10 cellular contexts compared by ENCODE assay signal in genomic region chr9:130450344-130451003, GRCh38. TPM values are rescaled to one million over a fixed set of nuclear protein-coding genes. Genes with fewer than 3 reads are reported as not detected.
DNase-seq lines count a peak whose midpoint lies in the region; ATAC-seq, FAIRE-seq and TF ChIP-seq lines count a peak whose summit lies in the region.
"Had no signal": no experiment of that assay in that cellular context is flagged by ENCODE, and none has a peak within 500 bp of the region (broad histone marks: within the 10 kb centered on the region; RNA-seq: fewer than 3 reads in every experiment).

No MANE protein-coding gene starts in this region.

- H3K36me3 Mint-ChIP-seq in activated CD4-positive, alpha-beta T cell treated with anti-CD3 and anti-CD28 coated beads for 36 hours (ENCODE audit: low read depth), result no peaks in the 10 kb centered on the region

- H3K4me3 Mint-ChIP-seq in activated CD4-positive, alpha-beta T cell treated with anti-CD3 and anti-CD28 coated beads for 36 hours, result no peak overlapping the region

- CTCF ChIA-PET in activated CD4-positive, alpha-beta T cell treated with anti-CD3 and anti-CD28 coated beads for 36 hours (lab: Charles Lee), result interaction anchor here (1.2 kb wide), 1 partner anchor 79 kb away, joined by 3 read pairs; no protein-coding TSS in a partner anchor

- POLR2A ChIA-PET in activated CD4-positive, alpha-beta T cell treated with anti-CD3 and anti-CD28 coated beads for 36 hours (lab: Charles Lee), result no interaction called here

- H3K9me3 Mint-ChIP-seq in activated CD4-positive, alpha-beta T cell treated with anti-CD3 and anti-CD28 coated beads for 36 hours (ENCODE audit: low read depth), result no peaks in the 10 kb centered on the region

- intact Hi-C loops in kidney (cut with DNase I), result no loop called here
- intact Hi-C loops in spleen (cut with DNase I; ENCODE audit: low total_unique reads), result no loop called here
- intact Hi-C loops in activated CD4-positive, alpha-beta T cell treated with anti-CD3 and anti-CD28 coated beads for 36 hours (cut with DNase I, micrococcal nuclease), result no loop called here

- TF ChIP-seq POLR2A in Peyer's patch (IDR thresholded peaks at IDR 0.05) (peak; percentile 72 to 74), spleen (IDR thresholded peaks at IDR 0.05) (no peak)

- 62 to 77% (median 70%) methylated on average over 5 to 15 of the region's 15 CpGs for WGBS in spleen, 5 donors

- ATAC-seq in activated CD4-positive, alpha-beta T cell treated with anti-CD3 and anti-CD28 coated beads for 36 hours, result no peak
- ATAC-seq: activated CD4-positive, CD25-positive, alpha-beta regulatory T cell treated with anti-CD3 and anti-CD28 coated beads, Interleukin-2, amount 50 U/mL, for 24 hours had no signal

- DNase-seq in DMS79 treated with DMSO at 0.1 percent for 48 hours (lab: John Stamatoyannopoulos, UW) (peak; percentile 20), Peyer's patch (peak in 2 of 3 donors; percentile 88 to 90), kidney (peak; percentile 90), spleen (no peak), H7 (no peak)
- no peak for DNase-seq in activated CD4-positive, alpha-beta T cell treated with anti-CD3 and anti-CD28 coated beads for 36 hours
- no peak for DNase-seq in stimulated activated CD4-positive, alpha-beta T cell treated with anti-CD3 and anti-CD28 coated beads, Interleukin-4, amount 100 ng/mL, for 24 hours
- DNase-seq: activated T-cell treated with anti-CD3 and anti-CD28 coated beads for 4 hours, amniotic stem cell had no signal

- H3K27ac Mint-ChIP-seq in activated CD4-positive, alpha-beta T cell treated with anti-CD3 and anti-CD28 coated beads for 36 hours, result no peak overlapping the region

- peak in 1 of 6 experiments; percentile 3 for TF ChIP-seq CTCF in Peyer's patch (IDR thresholded peaks at IDR 0.05)
- TF ChIP-seq CTCF in kidney (IDR thresholded peaks at IDR 0.05; ENCODE audit: borderline replicate concordance, extremely low read depth, insufficient read depth), result no peak
- no peak for TF ChIP-seq CTCF in spleen (IDR thresholded peaks at IDR 0.05 in 8 of 11, conservative IDR thresholded peaks at IDR 0.05 in 3 of 11)

- H3K4me1 ChIP-seq in Peyer's patch (peaks cover 0 to 75% (median 10%) of the 10 kb centered on the region in 4 donors), kidney (ENCODE audit: control insufficient read depth in 1 of 2, insufficient read depth in 1 of 2, low read depth in 1 of 2, low read length in 2 of 2) (peaks cover 50 to 71% of the 10 kb centered on the region in 2 donors), spleen (peaks cover 29 to 69% (median 53%) of the 10 kb centered on the region in 6 donors)

- peak overlapping the region in 2 of 4 donors; percentile 5 to 30 for H3K4me3 ChIP-seq in Peyer's patch
- peak overlapping the region in 1 of 2 donors; percentile 21 for H3K4me3 ChIP-seq in kidney (ENCODE audit: low read length in 2 of 2)
- no peak overlapping the region for H3K4me3 ChIP-seq in spleen
- H3K4me3 ChIP-seq in H7 (ENCODE audit: insufficient read depth, low read depth, low read length), result no peak overlapping the region

- H3K36me3 ChIP-seq in Peyer's patch (no peaks in the 10 kb centered on the region), kidney (ENCODE audit: control insufficient read depth in 1 of 2, insufficient read depth in 2 of 2, low read length in 2 of 2) (peaks cover 3 to 10% of the 10 kb centered on the region in 2 donors), spleen (no peaks in the 10 kb centered on the region), H7 (replicated peaks; ENCODE audit: control insufficient read depth, insufficient read depth, low read length) (no peaks in the 10 kb centered on the region)

- no peaks in the 10 kb centered on the region for H3K27me3 ChIP-seq in Peyer's patch
- H3K27me3 ChIP-seq in spleen (replicated peaks in 1 of 7), result peaks cover 0 to 67% (median 3%) of the 10 kb centered on the region in 7 donors
- peaks cover 3% of the 10 kb centered on the region; the same call in 1 of the 2 replicates for H3K27me3 ChIP-seq in H7 (ENCODE audit: control insufficient read depth, insufficient read depth, low read length)

- no peak for FAIRE-seq in kidney (lab: Jason Lieb, UNC)

- H3K27me3 Mint-ChIP-seq in activated CD4-positive, alpha-beta T cell treated with anti-CD3 and anti-CD28 coated beads for 36 hours, result peaks cover 19% of the 10 kb centered on the region

- H3K27ac ChIP-seq in Peyer's patch (peak overlapping the region in 3 of 4 donors; percentile 52 to 88 (median 87)), kidney (ENCODE audit: low read depth in 2 of 2, low read length in 2 of 2) (peak overlapping the region; percentile 85), spleen (peak overlapping the region in 5 of 8 donors; percentile 9 to 56 (median 56))

- H3K9me3 ChIP-seq in Peyer's patch (no peaks in the 10 kb centered on the region), kidney (ENCODE audit: control insufficient read depth in 1 of 2, low read length in 2 of 2) (no peaks in the 10 kb centered on the region), spleen (no peaks in the 10 kb centered on the region)

- peaks cover 14% of the 10 kb centered on the region for H3K4me1 Mint-ChIP-seq in activated CD4-positive, alpha-beta T cell treated with anti-CD3 and anti-CD28 coated beads for 36 hours

- no peak overlapping the region for H3K9ac ChIP-seq in kidney (ENCODE audit: low read length in 2 of 2)

RNA-seq across cellular contexts. Expression of gene ASS1, which starts 5.7 kb away (rescaled TPM):
- total RNA-seq in Peyer's patch (100 to 1,000 TPM; 106 to 761 (median 547) TPM), kidney (124 TPM), spleen (10 to 100 TPM; 15.4 to 37.4 (median 26.8) TPM)
- polyA plus RNA-seq in kidney (ENCODE audit: insufficient read depth, low read depth, low replicate concordance) (1,185 TPM), spleen (10 to 100 TPM; 17.1 to 27.0 (median 24.8) TPM)
- total RNA-seq in H7 (2014; rRNA removed; shearing (Covaris generic)), result 77.0 and 81.5 TPM in 2 replicates
- total RNA-seq in activated CD4-positive, alpha-beta T cell treated with anti-CD3 and anti-CD28 coated beads for 36 hours, result 1 to 10 TPM; 8.6 to 9.3 TPM

Comparison
In these comparisons a context has a peak if more than half of its experiments do, and no peak if none do; other contexts are left out.
1. DNase-seq: peak in DMS79 treated with DMSO at 0.1 percent for 48 hours (single experiment), Peyer's patch (2 of 3) and kidney (single experiment); none in spleen (single experiment), H7 (single experiment), activated CD4-positive, alpha-beta T cell treated with anti-CD3 and anti-CD28 coated beads for 36 hours (single experiment) and stimulated activated CD4-positive, alpha-beta T cell treated with anti-CD3 and anti-CD28 coated beads, Interleukin-4, amount 100 ng/mL, for 24 hours (single experiment).
2. POLR2A ChIP-seq: peak in Peyer's patch (2 of 2); none in spleen (0 of 3).
3. Peak in every context shown above with its lines, with median percentiles within 50 percentile points of each other: H3K27ac ChIP-seq.